ENCODE assay signal across 10 cellular contexts in genomic region chr22:49788492-49788891, GRCh38. TPM values are rescaled to one million over a fixed set of nuclear protein-coding genes. Genes with fewer than 3 reads are reported as not detected.
A peak's percentile ranks its signal among the peaks of the same experiment; 100 is the strongest.
DNase-seq lines count a peak whose midpoint lies in the region; ATAC-seq and TF ChIP-seq lines count a peak whose summit lies in the region.
"Had no signal": no experiment of that assay in that cellular context is flagged by ENCODE, and none has a peak within 500 bp of the region (broad histone marks: within the 10 kb centered on the region; RNA-seq: fewer than 3 reads in every experiment).

No MANE protein-coding gene starts in this region.

- H3K36me3 Mint-ChIP-seq in CD8-positive, alpha-beta memory T cell: peaks cover 0 to 86% (median 8%) of the 10 kb centered on the region in 3 donors
- H3K36me3 Mint-ChIP-seq in activated T-helper 17 cell treated with anti-CD3 and anti-CD28 coated beads, Interleukin-2, amount 50 U/mL, for 72 hours (ENCODE audit: low read depth): peaks cover 92% of the 10 kb centered on the region

- peak overlapping the region in 4 of 7 donors; percentile 64 to 76 (median 66) for H3K4me3 Mint-ChIP-seq in CD8-positive, alpha-beta memory T cell
- peak overlapping the region; percentile 60 for H3K4me3 Mint-ChIP-seq in activated T-helper 17 cell treated with anti-CD3 and anti-CD28 coated beads, Interleukin-2, amount 50 U/mL, for 72 hours
- H3K4me3 Mint-ChIP-seq: nephron had no signal

- intact Hi-C loops in Right ventricle myocardium inferior (cut with DNase I) (no loop called here), sigmoid colon (cut with DNase I) (loop anchor here (10.0 kb wide), 1 partner anchor 416 kb away; the partner anchor contains the start of gene SELENOO)

- H3K27ac Mint-ChIP-seq in CD8-positive, alpha-beta memory T cell: peak overlapping the region in 5 of 8 donors; percentile 42 to 92 (median 84)
- H3K27ac Mint-ChIP-seq in activated T-helper 17 cell treated with anti-CD3 and anti-CD28 coated beads, Interleukin-2, amount 50 U/mL, for 72 hours: peak overlapping the region; percentile 60

- no peaks in the 10 kb centered on the region for H3K27me3 Mint-ChIP-seq in CD8-positive, alpha-beta memory T cell
- H3K27me3 Mint-ChIP-seq in activated T-helper 17 cell treated with anti-CD3 and anti-CD28 coated beads, Interleukin-2, amount 50 U/mL, for 72 hours: no peaks in the 10 kb centered on the region

- 8 to 21% methylated on average over 11 of the region's 11 CpGs for WGBS in sigmoid colon, 2 donors

- H3K9me3 ChIP-seq in CD8-positive, alpha-beta memory T cell (ENCODE audit: low read length): no peaks in the 10 kb centered on the region
- no peaks in the 10 kb centered on the region for H3K9me3 ChIP-seq in sigmoid colon

- H3K4me1 Mint-ChIP-seq in CD8-positive, alpha-beta memory T cell: peaks cover 45 to 85% (median 61%) of the 10 kb centered on the region in 3 donors
- peaks cover 16% of the 10 kb centered on the region for H3K4me1 Mint-ChIP-seq in activated T-helper 17 cell treated with anti-CD3 and anti-CD28 coated beads, Interleukin-2, amount 50 U/mL, for 72 hours

- H3K27ac ChIP-seq in CD8-positive, alpha-beta memory T cell (ENCODE audit: low read depth, low read length): no peak overlapping the region
- peak overlapping the region; percentile 49 to 83 (median 79) for H3K27ac ChIP-seq in sigmoid colon

- no peaks in the 10 kb centered on the region for H3K27me3 ChIP-seq in CD8-positive, alpha-beta memory T cell (ENCODE audit: insufficient read depth, low read length, poor library complexity, severe bottlenecking)
- H3K27me3 ChIP-seq in sigmoid colon: no peaks in the 10 kb centered on the region

- no peak for TF ChIP-seq EP300 in sigmoid colon (IDR thresholded peaks at IDR 0.05)

- H3K4me3 ChIP-seq in CD8-positive, alpha-beta memory T cell (ENCODE audit: low read length): peak overlapping the region; percentile 58
- no peak overlapping the region for H3K4me3 ChIP-seq in sigmoid colon

- DNase-seq in CD8-positive, alpha-beta memory T cell: no peak
- DNase-seq in Right ventricle myocardium inferior (ENCODE audit: missing footprints) (peak; percentile 89), sigmoid colon (peak; percentile 85), HK-2 (ENCODE audit: unreplicated experiment) (no peak), GM20000 (ENCODE audit: low spot score) (no peak)
- DNase-seq: RPMI8226 had no signal

- POLR2A ChIA-PET in CD8-positive, alpha-beta memory T cell (lab: Charles Lee): interaction anchor here (0.6 kb wide), 1 partner anchor 131 kb away, joined by 3 read pairs; no protein-coding TSS in a partner anchor

- peaks cover 26% of the 10 kb centered on the region for H3K36me3 ChIP-seq in CD8-positive, alpha-beta memory T cell (ENCODE audit: insufficient read depth, low read length)
- H3K36me3 ChIP-seq in sigmoid colon: peaks cover 7 to 64% (median 32%) of the 10 kb centered on the region in 4 donors

- TF ChIP-seq CTCF in sigmoid colon (IDR thresholded peaks at IDR 0.05): no peak
- no peak for TF ChIP-seq CTCF in GM20000 (IDR thresholded peaks at IDR 0.05; ENCODE audit: extremely low read depth, missing control alignments)

- H3K9me3 Mint-ChIP-seq in CD8-positive, alpha-beta memory T cell: peaks cover 0 to 2% (median 0%) of the 10 kb centered on the region in 5 donors
- no peaks in the 10 kb centered on the region for H3K9me3 Mint-ChIP-seq in activated T-helper 17 cell treated with anti-CD3 and anti-CD28 coated beads, Interleukin-2, amount 50 U/mL, for 72 hours
- H3K9me3 Mint-ChIP-seq: nephron had no signal

- no peak for TF ChIP-seq POLR2A in sigmoid colon (IDR thresholded peaks at IDR 0.05)

- CTCF ChIA-PET in CD8-positive, alpha-beta memory T cell (lab: Charles Lee): no interaction called here

- ATAC-seq in activated T-helper 17 cell treated with anti-CD3 and anti-CD28 coated beads, Interleukin-2, amount 50 U/mL, for 72 hours (replicated peaks): no peak
- ATAC-seq in Right ventricle myocardium inferior: peak; percentile 86
- ATAC-seq in GM19023 (IDR thresholded peaks at IDR 0.05; ENCODE audit: unreplicated experiment): no peak
- ATAC-seq in GM21528 (IDR thresholded peaks at IDR 0.05; ENCODE audit: low FRiP score, unreplicated experiment): no peak

- H3K4me1 ChIP-seq in CD8-positive, alpha-beta memory T cell (ENCODE audit: insufficient read depth, low read length): peaks cover 29% of the 10 kb centered on the region
- peaks cover 0 to 84% (median 79%) of the 10 kb centered on the region in 4 donors for H3K4me1 ChIP-seq in sigmoid colon

RNA-seq across cellular contexts. Expression of gene BRD1, which starts 39.2 kb away (rescaled TPM):
- total RNA-seq in CD8-positive, alpha-beta memory T cell: 10 to 100 TPM; 32.9 to 35.1 TPM
- polyA plus RNA-seq in CD8-positive, alpha-beta memory T cell: 4.9 TPM
- total RNA-seq in activated T-helper 17 cell treated with anti-CD3 and anti-CD28 coated beads, Interleukin-2, amount 50 U/mL, for 72 hours: 10 to 100 TPM; 43.4 to 43.8 TPM
- 17.5 TPM for total RNA-seq in Right ventricle myocardium inferior
- total RNA-seq in sigmoid colon: 10 to 100 TPM; 31.1 to 52.6 (median 35.9) TPM
- polyA plus RNA-seq in sigmoid colon: 10 to 100 TPM; 12.6 to 21.5 (median 14.3) TPM

Comparison
In these comparisons a context has a peak if more than half of its experiments do, and no peak if none do; other contexts are left out.
1. DNase-seq: peak in Right ventricle myocardium inferior (single experiment) and sigmoid colon (single experiment); none in CD8-positive, alpha-beta memory T cell (0 of 5), HK-2 (single experiment) and GM20000 (single experiment).